Comparison of ENCODE assay signal across 28 cellular contexts in the genomic region with DNA sequence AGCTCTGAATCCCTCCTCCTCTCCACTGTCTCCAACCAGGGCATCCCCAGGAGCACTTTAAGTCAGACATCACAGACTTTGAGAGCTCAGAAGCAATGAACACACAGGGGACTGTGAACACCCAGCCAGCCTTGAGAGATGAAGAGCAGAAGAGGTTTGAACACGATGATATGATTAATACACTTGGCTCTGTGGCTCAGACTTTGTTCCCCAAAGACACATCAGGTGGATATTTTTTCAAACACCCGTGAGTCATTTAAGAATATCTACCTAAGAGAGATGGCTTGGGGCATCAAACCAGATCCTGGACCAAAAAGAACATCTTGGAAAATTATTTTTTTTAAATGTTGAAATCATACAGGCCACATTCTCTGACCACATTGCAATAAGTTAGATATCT.
"Had no signal": no experiment of that assay in that cellular context is flagged by ENCODE, and none has a peak within 500 bp of the region (broad histone marks: within the 10 kb centered on the region; RNA-seq: fewer than 3 reads in every experiment).

No MANE protein-coding gene starts in this region.

- H3K27ac ChIP-seq: brain microvascular endothelial cell, cardiac muscle cell, colonic mucosa, gastroesophageal sphincter, heart right ventricle, WERI-Rb-1 had no signal

- H3K4me1 ChIP-seq: colonic mucosa, gastroesophageal sphincter had no signal

- DNase-seq: activated B cell treated with CpG ODN at 0.5 μM for 24 hours; activated CD4-positive, alpha-beta T cell treated with anti-CD3 and anti-CD28 coated beads for 48 hours; activated CD4-positive, alpha-beta T cell treated with anti-CD3 and anti-CD28 coated beads, Interleukin-2, amount 50 U/mL, for 1 hour; activated CD4-positive, alpha-beta T cell treated with anti-CD3 and anti-CD28 coated beads, Interleukin-2, amount 50 U/mL, for 48 hours; activated CD8-positive, alpha-beta memory T cell treated with anti-CD3 and anti-CD28 coated beads, Interleukin-2, amount 50 U/mL, for 48 hours; activated gamma-delta T cell; activated naive CD4-positive, alpha-beta T cell; activated naive CD4-positive, alpha-beta T cell treated with anti-CD3 and anti-CD28 coated beads, Interleukin-2, amount 10 ng/mL, durations not matched to agents 7 days and 5 days; activated naive CD8-positive, alpha-beta T cell treated with anti-CD3 and anti-CD28 coated beads, Interleukin-2, amount 10 ng/mL, durations not matched to agents 7 days and 5 days; activated T-cell treated with anti-CD3 and anti-CD28 coated beads for 4 hours; activated T-cell treated with anti-CD3 and anti-CD28 coated beads, Interleukin-2, amount 50 U/mL, for 24 hours; activated T-cell treated with anti-CD3 and anti-CD28 coated beads, Interleukin-2, amount 50 U/mL, for 72 hours; amniotic stem cell; anterior cingulate cortex; brain microvascular endothelial cell; central memory CD4-positive, alpha-beta T cell; cerebellar nuclear complex; colonic mucosa; effector CD8-positive, alpha-beta T cell; foreskin melanocyte; heart right ventricle; T-helper 2 cell; WERI-Rb-1 had no signal

- H3K27me3 ChIP-seq: brain microvascular endothelial cell, cardiac muscle cell, colonic mucosa had no signal

- FAIRE-seq: astrocyte, endometrium, endothelial cell of umbilical vein had no signal

- H3K36me3 ChIP-seq: brain microvascular endothelial cell, cardiac muscle cell, colonic mucosa, gastroesophageal sphincter, heart right ventricle, WERI-Rb-1 had no signal

- H3K4me3 ChIP-seq: cardiac muscle cell, colonic mucosa, gastroesophageal sphincter, heart right ventricle had no signal

- H3K9me3 ChIP-seq: colonic mucosa had no signal
